In the genomic region with DNA sequence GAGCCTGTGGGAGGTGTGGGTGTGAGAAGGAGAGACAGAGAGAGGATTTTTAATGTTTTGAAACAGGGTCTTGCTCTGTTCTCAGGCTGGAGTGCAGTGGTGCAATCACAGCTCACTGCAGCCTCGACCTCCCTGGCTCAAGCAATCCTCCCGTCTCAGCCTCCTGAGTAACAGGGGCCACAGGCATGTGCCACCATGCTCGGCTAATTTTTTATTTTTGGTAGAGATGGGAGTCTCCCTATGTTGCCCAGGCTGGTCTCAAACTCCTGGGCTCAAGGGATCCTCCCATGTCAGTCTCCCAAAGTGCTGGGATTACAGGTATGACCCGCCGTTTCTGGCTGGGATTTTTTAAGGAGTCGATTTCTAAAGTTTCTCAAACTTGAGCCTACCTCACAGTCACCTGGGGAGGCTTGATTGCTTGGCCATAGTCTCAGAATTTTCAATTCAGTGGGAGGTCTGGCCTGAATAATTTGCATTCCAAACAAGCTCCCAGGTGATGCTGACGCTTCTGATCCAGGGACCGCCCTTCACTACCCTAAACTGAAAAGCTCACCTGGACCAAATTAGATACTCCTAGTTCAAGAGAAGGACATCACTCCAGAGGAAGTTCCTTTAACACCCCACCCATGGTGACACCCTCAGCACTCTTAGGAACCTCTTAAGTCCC, we compare ENCODE assay signal across 8 cellular contexts.
DNase-seq lines count a peak whose midpoint lies in the region; ATAC-seq and TF ChIP-seq lines count a peak whose summit lies in the region.

No MANE protein-coding gene starts in this region.

- H3K4me1 Mint-ChIP-seq in nephron = peaks cover 16% of the 10 kb centered on the region

- H3F3A ChIP-seq in MM.1S (ENCODE audit: insufficient read depth, low read length) = peaks cover 64% of the 10 kb centered on the region

- peak overlapping the region in 2 of 3 experiments; percentile 77 to 79 for H3K27ac Mint-ChIP-seq in nephron

- H3K27me3 ChIP-seq in MM.1S (replicated peaks; ENCODE audit: insufficient read depth, low read length) = no peaks in the 10 kb centered on the region
- H3K27me3 ChIP-seq in dorsolateral prefrontal cortex = no peaks in the 10 kb centered on the region

- ATAC-seq in GM18519 (IDR thresholded peaks at IDR 0.05; ENCODE audit: low FRiP score, unreplicated experiment) = no peak

- peak overlapping the region; percentile 78 to 86 (median 84) for H3K4me3 Mint-ChIP-seq in nephron

- H3K4me1 ChIP-seq in MM.1S (ENCODE audit: low read length) = peaks cover 56% of the 10 kb centered on the region

- H3K4me3 ChIP-seq in MM.1S (ENCODE audit: low read length) (peak overlapping the region; percentile 73), dorsolateral prefrontal cortex (peak overlapping the region in 57 of 59 donors; percentile 15 to 75 (median 53))

- DNase-seq in MM.1S (peak; percentile 59), dorsolateral prefrontal cortex (no peak), cerebellar nuclear complex (lab: John Stamatoyannopoulos, UW) (no peak), KG1 (lab: John Stamatoyannopoulos, UW) (no peak), globus pallidus (ENCODE audit: low spot score) (no peak)

- no peaks in the 10 kb centered on the region for H3K36me3 ChIP-seq in MM.1S (replicated peaks; ENCODE audit: insufficient read depth, low read length)

- H3K9ac ChIP-seq in MM.1S (ENCODE audit: low read length) = peak overlapping the region; percentile 69

- no peaks in the 10 kb centered on the region for H3K9me3 ChIP-seq in MM.1S (replicated peaks; ENCODE audit: insufficient read depth, low read length)

- peaks cover 44% of the 10 kb centered on the region for H3K79me2 ChIP-seq in MM.1S (ENCODE audit: low read length)

- TF ChIP-seq CTCF in C4-2B (conservative IDR thresholded peaks at IDR 0.05) = no peak
- TF ChIP-seq CTCF in MM.1S (IDR thresholded peaks at IDR 0.05; ENCODE audit: low read length) = no peak
- no peak for TF ChIP-seq CTCF in dorsolateral prefrontal cortex (IDR thresholded peaks at IDR 0.05 in 54 of 56, conservative IDR thresholded peaks at IDR 0.05 in 2 of 56; ENCODE audit: low read depth in 1 of 56, partially characterized antibody in 56 of 56)
- TF ChIP-seq CTCF in nephron (IDR thresholded peaks at IDR 0.05; ENCODE audit: unreplicated experiment in 3 of 3) = no peak

- no peak overlapping the region for H2AFZ ChIP-seq in MM.1S (ENCODE audit: low read length)

- peak overlapping the region; percentile 89 for H3K4me2 ChIP-seq in MM.1S (ENCODE audit: low read depth, low read length)

- intact Hi-C loops in dorsolateral prefrontal cortex (cut with DNase I) = loop anchor here (5.0 to 10.0 kb wide), 5 partner anchors 69 to 654 kb away; partner anchors contain the start of genes RAB1A (in 1 of the 2) and SLC1A4 (in 1 of the 2)

- no peaks in the 10 kb centered on the region for H3K36me3 Mint-ChIP-seq in nephron (ENCODE audit: low read depth)

- H4K20me1 ChIP-seq in MM.1S (ENCODE audit: insufficient read depth, low read length) = no peaks in the 10 kb centered on the region

- H3K9me2 ChIP-seq in MM.1S (replicated peaks; ENCODE audit: insufficient read depth, low read length) = no peaks in the 10 kb centered on the region

- H3K9me3 Mint-ChIP-seq in nephron = no peaks in the 10 kb centered on the region

- H3K27ac ChIP-seq in C4-2B (peak overlapping the region; percentile 43), MM.1S (ENCODE audit: low read length) (peak overlapping the region; percentile 84), dorsolateral prefrontal cortex (peak overlapping the region in 37 of 59 donors; percentile 8 to 83 (median 65))

- H3K27me3 Mint-ChIP-seq in nephron (ENCODE audit: low read depth) = no peaks in the 10 kb centered on the region
